21 cellular contexts compared by ENCODE assay signal in the genomic region with DNA sequence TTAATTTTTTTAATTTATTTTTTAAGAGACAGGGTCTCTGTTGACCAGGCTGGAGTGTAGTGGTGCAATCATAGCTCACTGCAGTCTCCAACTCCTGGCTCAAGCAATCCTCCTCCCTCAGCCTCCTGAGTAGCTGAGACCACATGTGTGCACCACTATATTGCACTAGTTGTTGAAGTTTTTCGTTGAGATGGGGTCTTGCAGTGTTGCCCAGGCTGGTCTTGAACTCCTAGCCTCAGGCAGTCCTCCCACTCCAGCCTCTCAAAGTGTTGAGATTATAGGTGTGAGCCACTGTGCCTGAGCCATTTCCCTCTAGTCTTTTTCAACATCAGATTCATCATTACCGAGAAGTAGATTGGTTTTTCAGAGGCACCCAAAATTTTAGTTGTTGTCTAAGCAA.
"Had no signal": no experiment of that assay in that cellular context is flagged by ENCODE, and none has a peak within 500 bp of the region (broad histone marks: within the 10 kb centered on the region; RNA-seq: fewer than 3 reads in every experiment).

No MANE protein-coding gene starts in this region.

- H3K9me3 ChIP-seq: adrenal gland, uterus had no signal

- H3K27me3 ChIP-seq: adrenal gland, uterus had no signal

- DNase-seq: activated CD4-positive, alpha-beta T cell treated with anti-CD3 and anti-CD28 coated beads for 1 hour; activated effector memory CD4-positive, alpha-beta T cell treated with Interleukin-2 at 50 U/mL for 16 hours; activated naive CD4-positive, alpha-beta T cell treated with anti-CD3 and anti-CD28 coated beads for 36 hours; activated naive CD8-positive, alpha-beta T cell treated with anti-CD3 and anti-CD28 coated beads for 36 hours; activated T-cell treated with anti-CD3 and anti-CD28 coated beads for 4 hours; adrenal gland; aorta; caudate nucleus; endodermal cell; head of caudate nucleus; hippocampal formation; left cardiac atrium; mammary epithelial cell; natural killer cell; stimulated activated CD4-positive, alpha-beta T cell treated with anti-CD3 and anti-CD28 coated beads, Interleukin-4, amount 100 ng/mL, for 24 hours; T-cell; uterus had no signal

- H3K4me1 ChIP-seq: adrenal gland, uterus had no signal

- H3K27ac ChIP-seq: adrenal gland, uterus had no signal

- ATAC-seq: esophagus mucosa; left cardiac atrium; natural killer cell; sciatic nerve; stimulated activated effector memory CD8-positive, alpha-beta T cell treated with anti-CD3 and anti-CD28 coated beads, Interleukin-12 subunit alpha, Interleukin-12 subunit beta, amount 100 ng/mL, for 72 hours; T-cell had no signal

- H3K36me3 ChIP-seq: adrenal gland, uterus had no signal

- H3K4me3 ChIP-seq: adrenal gland, skin epidermis, uterus had no signal
